Comparison of ENCODE assay signal across 35 cellular contexts in genomic region chr20:62525014-62525413, GRCh38. TPM values are rescaled to one million over a fixed set of nuclear protein-coding genes. Genes with fewer than 3 reads are reported as not detected.
A peak's percentile ranks its signal among the peaks of the same experiment; 100 is the strongest.
DNase-seq lines count a peak whose midpoint lies in the region; ATAC-seq, FAIRE-seq and TF ChIP-seq lines count a peak whose summit lies in the region.
"Had no signal": no experiment of that assay in that cellular context is flagged by ENCODE, and none has a peak within 500 bp of the region (broad histone marks: within the 10 kb centered on the region; RNA-seq: fewer than 3 reads in every experiment).

No MANE protein-coding gene starts in this region.

- H3K9me3 Mint-ChIP-seq in mesothelial cell of epicardium, result no peaks in the 10 kb centered on the region
- H3K9me3 Mint-ChIP-seq: CD8-positive, alpha-beta T cell had no signal

- CTCF ChIA-PET in K562 (lab: Yijun Ruan, JAX; ENCODE audit: low intra/inter-chr PET ratio), result no interaction called here

- no peak for TF ChIP-seq POLR2A in K562 (conservative IDR thresholded peaks at IDR 0.05)

- 69% methylated on average over 11 of the region's 15 CpGs for WGBS in K562 (ENCODE audit: insufficient coverage, low coverage, missing lambda C conversion rate)

- in situ Hi-C loops in K562 (cut with MboI), result no loop called here

- H3K27ac ChIP-seq in BLaER1 (peak overlapping the region; percentile 37), K562 (ENCODE audit: extremely low read depth, low read depth, low read length) (no peak overlapping the region)
- H3K27ac ChIP-seq: C4-2B had no signal

- no peaks in the 10 kb centered on the region for H3K36me3 Mint-ChIP-seq in mesothelial cell of epicardium
- H3K36me3 Mint-ChIP-seq: CD8-positive, alpha-beta T cell had no signal

- DNase-seq in H7, result peak; percentile 80
- DNase-seq in K562 (ENCODE audit: extremely low read depth in 1 of 4, low spot score in 3 of 4), result no peak
- DNase-seq in mesothelial cell of epicardium (ENCODE audit: low spot score in 2 of 2, unreplicated experiment in 2 of 2), result no peak
- no peak for DNase-seq in activated CD8-positive, alpha-beta memory T cell treated with anti-CD3 and anti-CD28 coated beads, Interleukin-2, amount 50 U/mL, for 48 hours
- no peak for DNase-seq in NCI-H510A (lab: John Stamatoyannopoulos, UW)
- DNase-seq in foreskin melanocyte, result no peak
- DNase-seq: AML-193; Caco-2; CD8-positive, alpha-beta T cell; DMS 273 treated with DMSO at 0.1 percent for 48 hours; DMS79; GF-D8; Karpas-422; NCI-H1092 treated with DMSO at 0.1 percent for 48 hours; NCI-H1436; NCI-H187; NCI-H2081 treated with DMSO at 0.1 percent for 48 hours; NCI-H2171; NCI-H226; NCI-H524; NCI-H774; SIG-M5; SW 1271 had no signal

- no peaks in the 10 kb centered on the region for H3K9me3 ChIP-seq in BLaER1
- no peaks in the 10 kb centered on the region for H3K9me3 ChIP-seq in K562 (replicated peaks; ENCODE audit: control insufficient read depth, insufficient read depth, low read depth, low read length)
- H3K9me3 ChIP-seq: Caco-2, SK-N-SH had no signal

- H3K4me2 ChIP-seq in BLaER1, result peak overlapping the region; percentile 98
- no peak overlapping the region for H3K4me2 ChIP-seq in K562 (ENCODE audit: insufficient read depth, low read length)
- H3K4me2 ChIP-seq: SK-N-SH had no signal

- peak overlapping the region; percentile 75 for H2AFZ ChIP-seq in K562 (ENCODE audit: low read depth, low read length)

- no peak for TF ChIP-seq CTCF in K562 (IDR thresholded peaks at IDR 0.05 in 2 of 3, conservative IDR thresholded peaks at IDR 0.05 in 1 of 3; ENCODE audit: insufficient read depth in 2 of 3, low read depth in 1 of 3, low read length in 3 of 3)
- no peak for TF ChIP-seq CTCF in mesothelial cell of epicardium (IDR thresholded peaks at IDR 0.05; ENCODE audit: unreplicated experiment)

- H3K27me3 ChIP-seq in BLaER1 (no peaks in the 10 kb centered on the region), H7 (ENCODE audit: control insufficient read depth, insufficient read depth, low read length) (no peaks in the 10 kb centered on the region), K562 (ENCODE audit: control insufficient read depth in 2 of 2, insufficient read depth in 2 of 2, low read length in 2 of 2) (no peaks in the 10 kb centered on the region)

- peak overlapping the region; percentile 54 for H3K4me3 ChIP-seq in BLaER1
- no peak overlapping the region for H3K4me3 ChIP-seq in H7 (ENCODE audit: insufficient read depth, low read depth, low read length)
- no peak overlapping the region for H3K4me3 ChIP-seq in K562

- intact Hi-C loops in K562 (cut with micrococcal nuclease), result no loop called here

- H3K4me3 Mint-ChIP-seq in mesothelial cell of epicardium, result no peak overlapping the region

- no peak for TF ChIP-seq EP300 in K562 (IDR thresholded peaks at IDR 0.05; ENCODE audit: low read length)

- H4K20me1 ChIP-seq in BLaER1 (peaks cover 23% of the 10 kb centered on the region; the same call in 1 of the 2 replicates), K562 (replicated peaks; ENCODE audit: control insufficient read depth, insufficient read depth, low read length) (no peaks in the 10 kb centered on the region)

- H3K9ac ChIP-seq in BLaER1, result peak overlapping the region; percentile 57; the same call in 1 of the 2 replicates
- peak overlapping the region in 1 of 2 experiments; percentile 70; a peak in 2 of 4 replicates for H3K9ac ChIP-seq in K562 (ENCODE audit: insufficient read depth in 1 of 2, low read depth in 2 of 2, low read length in 2 of 2)
- H3K9ac ChIP-seq: SK-N-SH had no signal

- POLR2A ChIA-PET in K562 (lab: Yijun Ruan, JAX), result interaction anchor here (0.7 to 1.8 kb wide), 2 partner anchors 15 to 34 kb away, joined by 3 to 5 read pairs; no protein-coding TSS in a partner anchor

- peaks cover 2% of the 10 kb centered on the region for H3K27me3 Mint-ChIP-seq in mesothelial cell of epicardium (ENCODE audit: low read depth)

- H3K9me1 ChIP-seq in K562 (ENCODE audit: control insufficient read depth, insufficient read depth, low read length), result no peaks in the 10 kb centered on the region

- H3K79me2 ChIP-seq in K562 (ENCODE audit: control insufficient read depth, insufficient read depth, low read length), result no peaks in the 10 kb centered on the region

- ATAC-seq in K562 (no peak), GM18870 (IDR thresholded peaks at IDR 0.05; ENCODE audit: unreplicated experiment) (no peak)
- ATAC-seq: CD8-positive, alpha-beta T cell had no signal

- no peak for FAIRE-seq in K562 (lab: Jason Lieb, UNC)
- FAIRE-seq: A204.1, GM12891, H54, HTR-8/SVneo, RCC 7860 had no signal

- peaks cover 40% of the 10 kb centered on the region for H3K4me1 Mint-ChIP-seq in mesothelial cell of epicardium

- H3K4me1 ChIP-seq in BLaER1 (peaks cover 57% of the 10 kb centered on the region), K562 (replicated peaks in 1 of 2; ENCODE audit: control insufficient read depth in 2 of 2, insufficient read depth in 2 of 2, low read length in 2 of 2) (peaks cover 36 to 70% of the 10 kb centered on the region in 2 experiments)

- peak overlapping the region; percentile 73 for H3K27ac Mint-ChIP-seq in mesothelial cell of epicardium
- H3K27ac Mint-ChIP-seq: CD8-positive, alpha-beta T cell had no signal

- no TSS peak for BruUV-seq in K562 (replicated peaks; lab: Mats Ljungman, UMichigan)

- H3K36me3 ChIP-seq in BLaER1 (no peaks in the 10 kb centered on the region), H7 (replicated peaks; ENCODE audit: control insufficient read depth, insufficient read depth, low read length) (no peaks in the 10 kb centered on the region), K562 (ENCODE audit: control insufficient read depth, insufficient read depth, low read length) (no peaks in the 10 kb centered on the region)

- TF ChIP-seq RAD21 in K562 (CRISPR knock-in tag; conservative IDR thresholded peaks at IDR 0.05 in 1 of 2, IDR thresholded peaks at IDR 0.05 in 1 of 2), result no peak

TF ChIP-seq in K562, 482 proteins besides CTCF, POLR2A, EP300 and RAD21 (continues in another document):
- TF ChIP-seq ZNF263 (CRISPR knock-in tag; IDR thresholded peaks at IDR 0.05; ENCODE audit: borderline replicate concordance) (no peak), CBX1 (IDR thresholded peaks at IDR 0.05; ENCODE audit: low read depth) (no peak), PHTF2 (CRISPR knock-in tag; IDR thresholded peaks at IDR 0.05) (no peak), MXI1 (IDR thresholded peaks at IDR 0.05; ENCODE audit: low read depth, low read length) (no peak), ZC3H11A (IDR thresholded peaks at IDR 0.05; ENCODE audit: low read depth, low read length) (no peak), ZNF76 (CRISPR knock-in tag; IDR thresholded peaks at IDR 0.05; ENCODE audit: borderline replicate concordance) (no peak), ZNF584 (CRISPR knock-in tag; IDR thresholded peaks at IDR 0.05; ENCODE audit: low read depth) (no peak), SMARCC2 (IDR thresholded peaks at IDR 0.05; ENCODE audit: low read depth) (no peak)
- TF ChIP-seq, protein P1, sequence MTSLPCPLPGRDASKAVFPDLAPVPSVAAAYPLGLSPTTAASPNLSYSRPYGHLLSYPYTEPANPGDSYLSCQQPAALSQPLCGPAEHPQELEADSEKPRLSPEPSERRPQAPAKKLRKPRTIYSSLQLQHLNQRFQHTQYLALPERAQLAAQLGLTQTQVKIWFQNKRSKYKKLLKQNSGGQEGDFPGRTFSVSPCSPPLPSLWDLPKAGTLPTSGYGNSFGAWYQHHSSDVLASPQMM (CRISPR knock-in tag; IDR thresholded peaks at IDR 0.05), result no peak
- TF ChIP-seq, protein P2, sequence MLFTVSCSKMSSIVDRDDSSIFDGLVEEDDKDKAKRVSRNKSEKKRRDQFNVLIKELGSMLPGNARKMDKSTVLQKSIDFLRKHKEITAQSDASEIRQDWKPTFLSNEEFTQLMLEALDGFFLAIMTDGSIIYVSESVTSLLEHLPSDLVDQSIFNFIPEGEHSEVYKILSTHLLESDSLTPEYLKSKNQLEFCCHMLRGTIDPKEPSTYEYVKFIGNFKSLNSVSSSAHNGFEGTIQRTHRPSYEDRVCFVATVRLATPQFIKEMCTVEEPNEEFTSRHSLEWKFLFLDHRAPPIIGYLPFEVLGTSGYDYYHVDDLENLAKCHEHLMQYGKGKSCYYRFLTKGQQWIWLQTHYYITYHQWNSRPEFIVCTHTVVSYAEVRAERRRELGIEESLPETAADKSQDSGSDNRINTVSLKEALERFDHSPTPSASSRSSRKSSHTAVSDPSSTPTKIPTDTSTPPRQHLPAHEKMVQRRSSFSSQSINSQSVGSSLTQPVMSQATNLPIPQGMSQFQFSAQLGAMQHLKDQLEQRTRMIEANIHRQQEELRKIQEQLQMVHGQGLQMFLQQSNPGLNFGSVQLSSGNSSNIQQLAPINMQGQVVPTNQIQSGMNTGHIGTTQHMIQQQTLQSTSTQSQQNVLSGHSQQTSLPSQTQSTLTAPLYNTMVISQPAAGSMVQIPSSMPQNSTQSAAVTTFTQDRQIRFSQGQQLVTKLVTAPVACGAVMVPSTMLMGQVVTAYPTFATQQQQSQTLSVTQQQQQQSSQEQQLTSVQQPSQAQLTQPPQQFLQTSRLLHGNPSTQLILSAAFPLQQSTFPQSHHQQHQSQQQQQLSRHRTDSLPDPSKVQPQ (CRISPR knock-in tag; IDR thresholded peaks at IDR 0.05; ENCODE audit: borderline replicate concordance), result no peak

RNA-seq across cellular contexts. Expression of gene GATA5, which starts 49.2 kb away (rescaled TPM):
- 0.55 and 1.5 TPM in 2 replicates for total RNA-seq in H7 (2014; rRNA removed; shearing (Covaris generic))
- total RNA-seq in K562 (2011; cell fraction: chromatin; rRNA removed; ENCODE audit: low replicate concordance), result 0.40 and 1.3 TPM in 2 replicates
- 0.66 and 0.67 TPM in 2 replicates for total RNA-seq in K562 (2011; cell fraction: nucleolus; rRNA removed)
- total RNA-seq in K562 (2011; cell fraction: nucleoplasm; rRNA removed), result 0.29 and 0.46 TPM in 2 replicates
- total RNA-seq in K562 (2014; rRNA removed) (0.18 and 0.45 TPM in 2 replicates), K562 (2014; rRNA removed; fragmentation: Illumina TruSeq; extraction: Trizol) (0.06 TPM in 1 of 2 replicates, not detected in the other), K562 (2015; rRNA removed; fragmentation: Illumina TruSeq; extraction: Trizol) (0.08 and 0.22 TPM in 2 replicates), K562 (2021) (0.49 TPM in 2 replicates), mesothelial cell of epicardium (26.0 to 30.0 TPM (median 27.5 TPM) in 3 replicates)
- polyA plus RNA-seq in K562 (2011; rRNA removed) (0.57 and 0.68 TPM in 2 replicates), K562 (2014; fragmentation: Illumina TruSeq; extraction: Trizol) (0.09 and 0.11 TPM in 2 replicates), K562 (2014; fragmentation: Nextera tagmentation; extraction: Ambion mirVana) (not detected), K562 (2014; rRNA removed) (0.16 and 0.34 TPM in 2 replicates)
- 0.68 and 2.4 TPM in 2 replicates for polyA plus RNA-seq in K562 (2011; cell fraction: cytosol; rRNA removed)
- 1.4 and 2.7 TPM in 2 replicates for polyA plus RNA-seq in K562 (2011; cell fraction: nucleus; rRNA removed)
- 0.43 and 0.44 TPM in 2 replicates for polyA plus RNA-seq in K562 (2012)
- 0.12 and 0.39 TPM in 2 replicates for polyA minus RNA-seq in K562 (2011; rRNA and poly(A)+ RNA removed)
- 0.86 and 1.5 TPM in 2 replicates for polyA minus RNA-seq in K562 (2011; cell fraction: cytosol; rRNA and poly(A)+ RNA removed)
- polyA minus RNA-seq in K562 (2011; cell fraction: nucleus; rRNA and poly(A)+ RNA removed), result 0.67 TPM in 2 replicates
- total RNA-seq: CD8-positive, alpha-beta T cell; IMR-90; M059J had no signal
- polyA plus RNA-seq: AG04450, IMR-90, SK-N-SH had no signal

Comparison
In these comparisons a context has a peak if more than half of its experiments do, and no peak if none do; other contexts are left out.
1. RNA of gene GATA5, which starts 49.2 kb away (total RNA-seq): 26.0 to 30.0 TPM in mesothelial cell of epicardium; 0.55 to 1.5 TPM in H7 and 0.06 to 1.3 TPM in K562; every median in the first group is over 10 times any median in the second.